15 cellular contexts compared by ENCODE assay signal in genomic region chr11:63791495-63792167, GRCh38. TPM values are rescaled to one million over a fixed set of nuclear protein-coding genes. Genes with fewer than 3 reads are reported as not detected.
DNase-seq lines count a peak whose midpoint lies in the region; TF ChIP-seq lines count a peak whose summit lies in the region.
"Had no signal": no experiment of that assay in that cellular context is flagged by ENCODE, and none has a peak within 500 bp of the region (broad histone marks: within the 10 kb centered on the region; RNA-seq: fewer than 3 reads in every experiment).

No MANE protein-coding gene starts in this region.

- H3K4me1 ChIP-seq in HEK293 (ENCODE audit: control insufficient read depth, insufficient read depth, low read length) (no peaks in the 10 kb centered on the region), smooth muscle cell (ENCODE audit: low read depth) (peaks cover 12% of the 10 kb centered on the region)

- WGBS in smooth muscle cell (ENCODE audit: low lambda C conversion rate) = 88% methylated on average over 6 of the region's 6 CpGs

- no peak overlapping the region for H3K4me3 Mint-ChIP-seq in chondrocyte (ENCODE audit: unreplicated experiment)
- H3K4me3 Mint-ChIP-seq: CD14-positive monocyte had no signal

- H4K20me1 ChIP-seq in smooth muscle cell (ENCODE audit: low read depth) = no peaks in the 10 kb centered on the region

- no peaks in the 10 kb centered on the region for H3F3A ChIP-seq in smooth muscle cell (ENCODE audit: low read depth)

- H3K4me3 ChIP-seq in HEK293 (ENCODE audit: low read depth, low read length) (no peak overlapping the region), smooth muscle cell (no peak overlapping the region)

- peaks cover 8% of the 10 kb centered on the region for H3K4me1 Mint-ChIP-seq in chondrocyte (ENCODE audit: low read depth)

- H3K9ac ChIP-seq in smooth muscle cell (ENCODE audit: low read depth) = peak overlapping the region; percentile 95

- no peak overlapping the region for H2AFZ ChIP-seq in smooth muscle cell (ENCODE audit: low read depth)

- no peaks in the 10 kb centered on the region for H3K27me3 Mint-ChIP-seq in chondrocyte (ENCODE audit: low read depth)

- H3K36me3 Mint-ChIP-seq in chondrocyte (ENCODE audit: low read depth) = no peaks in the 10 kb centered on the region
- H3K36me3 Mint-ChIP-seq: CD14-positive monocyte had no signal

- H3K36me3 ChIP-seq in HEK293 (ENCODE audit: control insufficient read depth in 2 of 2, insufficient read depth in 1 of 2, low read length in 2 of 2) (no peaks in the 10 kb centered on the region), smooth muscle cell (ENCODE audit: low read depth) (no peaks in the 10 kb centered on the region)

- H3K9me3 Mint-ChIP-seq in chondrocyte (ENCODE audit: low read depth) = peaks cover 9% of the 10 kb centered on the region

- H3K27ac ChIP-seq in HEK293 (ENCODE audit: extremely low read depth, low read depth, low read length) = no peak overlapping the region
- H3K27ac ChIP-seq in smooth muscle cell (ENCODE audit: low read depth) = peak overlapping the region; percentile 100

- H3K27ac Mint-ChIP-seq in chondrocyte (ENCODE audit: unreplicated experiment) = peak overlapping the region; percentile 89
- H3K27ac Mint-ChIP-seq: CD14-positive monocyte had no signal

- CTCF ChIA-PET in HEK293 (lab: Yijun Ruan, JAX) = no interaction called here

- no peak for TF ChIP-seq CTCF in HEK293 (tag by site-specific recombination; IDR thresholded peaks at IDR 0.05)
- TF ChIP-seq CTCF in chondrocyte (IDR thresholded peaks at IDR 0.05) = no peak
- no peak for TF ChIP-seq CTCF in smooth muscle cell (IDR thresholded peaks at IDR 0.05; ENCODE audit: borderline replicate concordance, insufficient read depth, poor library complexity, severe bottlenecking)

- H3K27me3 ChIP-seq in smooth muscle cell (ENCODE audit: low read depth) = no peaks in the 10 kb centered on the region

- POLR2A ChIA-PET in HEK293 (lab: Yijun Ruan, JAX) = no interaction called here

- no peaks in the 10 kb centered on the region for H3K79me2 ChIP-seq in smooth muscle cell (ENCODE audit: low read depth)

- DNase-seq in MV-4-11 (lab: John Stamatoyannopoulos, UW) (peak; percentile 20), chondrocyte (ENCODE audit: low spot score) (no peak), smooth muscle cell (lab: John Stamatoyannopoulos, UW; ENCODE audit: unreplicated experiment) (no peak), NCI-H1092 treated with DMSO at 0.1 percent for 48 hours (lab: John Stamatoyannopoulos, UW) (no peak), DMS 273 (lab: John Stamatoyannopoulos, UW; ENCODE audit: unreplicated experiment) (no peak), DMS153 treated with DMSO at 0.1 percent for 48 hours (lab: John Stamatoyannopoulos, UW; ENCODE audit: unreplicated experiment) (no peak)
- DNase-seq: DMS153, EL, NCI-H1417 treated with DMSO at 0.1 percent for 48 hours, NCI-H187 treated with DMSO at 0.1 percent for 48 hours, NCI-H446 treated with DMSO at 0.1 percent for 48 hours, SW 1271, T-helper 2 cell had no signal

- peak overlapping the region; percentile 38 for H3K4me2 ChIP-seq in smooth muscle cell

- H3K9me3 ChIP-seq in HEK293 (ENCODE audit: control insufficient read depth, insufficient read depth, low read depth, low read length) (no peaks in the 10 kb centered on the region), smooth muscle cell (replicated peaks; ENCODE audit: low read depth) (no peaks in the 10 kb centered on the region)

TF ChIP-seq in HEK293, 187 proteins besides CTCF, POLR2A, EP300 and RAD21 (continues in another document):
- TF ChIP-seq ZNF747 (tag by site-specific recombination; IDR thresholded peaks at IDR 0.05) (no peak), ZNF114 (tag by site-specific recombination; IDR thresholded peaks at IDR 0.05) (no peak), SCRT2 (tag by site-specific recombination; IDR thresholded peaks at IDR 0.05) (no peak), ZNF624 (tag by site-specific recombination; IDR thresholded peaks at IDR 0.05) (no peak), ZBTB49 (tag by site-specific recombination; IDR thresholded peaks at IDR 0.05; ENCODE audit: low read depth) (no peak), SP7 (tag by site-specific recombination; IDR thresholded peaks at IDR 0.05) (no peak), SETDB1 (IDR thresholded peaks at IDR 0.05; ENCODE audit: insufficient read length, low read length) (peak; percentile 97), ZNF280C (tag by site-specific recombination; IDR thresholded peaks at IDR 0.05) (no peak), ZNF555 (tag by site-specific recombination; conservative IDR thresholded peaks at IDR 0.05) (no peak), KLF10 (tag by site-specific recombination; IDR thresholded peaks at IDR 0.05) (no peak), ZNF37A (tag by site-specific recombination; IDR thresholded peaks at IDR 0.05) (no peak), ZNF645 (tag by site-specific recombination; IDR thresholded peaks at IDR 0.05) (no peak), ZNF510 (tag by site-specific recombination; IDR thresholded peaks at IDR 0.05; ENCODE audit: insufficient replicate concordance) (no peak), GFI1B (tag by site-specific recombination; IDR thresholded peaks at IDR 0.05) (no peak), ZNF302 (tag by site-specific recombination; IDR thresholded peaks at IDR 0.05; ENCODE audit: low read depth) (no peak), ZNF561 (tag by site-specific recombination; IDR thresholded peaks at IDR 0.05; ENCODE audit: borderline replicate concordance) (peak; percentile 36; the same call in 1 of the 2 replicates), PRDM6 (tag by site-specific recombination; IDR thresholded peaks at IDR 0.05) (no peak), ZNF155 (tag by site-specific recombination; IDR thresholded peaks at IDR 0.05) (no peak), ZNF23 (tag by site-specific recombination; IDR thresholded peaks at IDR 0.05; ENCODE audit: borderline replicate concordance) (no peak)

RNA-seq across cellular contexts. Expression of gene SPINDOC, which starts 21.6 kb away (rescaled TPM):
- 25.4 to 36.0 TPM (median 32.2 TPM) in 3 replicates for total RNA-seq in chondrocyte
- total RNA-seq in smooth muscle cell = 13.6 and 15.3 TPM in 2 replicates
- polyA plus RNA-seq in smooth muscle cell = 12.1 and 13.7 TPM in 2 replicates

RNA-seq across cellular contexts. Expression of gene ZFTA, which starts 23.1 kb away (rescaled TPM):
- total RNA-seq in chondrocyte (28.6 to 34.6 TPM (median 34.2 TPM) in 3 replicates), smooth muscle cell (14.9 and 15.7 TPM in 2 replicates)
- polyA plus RNA-seq in smooth muscle cell = 11.0 and 11.1 TPM in 2 replicates
- polyA plus RNA-seq: CD14-positive monocyte had no signal

RNA-seq across cellular contexts. Expression of gene MARK2, which starts 47.3 kb away (rescaled TPM):
- 25.3 to 30.7 TPM (median 26.2 TPM) in 3 replicates for total RNA-seq in chondrocyte
- 14.2 and 16.9 TPM in 2 replicates for total RNA-seq in smooth muscle cell
- polyA plus RNA-seq in smooth muscle cell = 23.3 and 32.4 TPM in 2 replicates
